Comparison of ENCODE assay signal across 2 cellular contexts in the genomic region with DNA sequence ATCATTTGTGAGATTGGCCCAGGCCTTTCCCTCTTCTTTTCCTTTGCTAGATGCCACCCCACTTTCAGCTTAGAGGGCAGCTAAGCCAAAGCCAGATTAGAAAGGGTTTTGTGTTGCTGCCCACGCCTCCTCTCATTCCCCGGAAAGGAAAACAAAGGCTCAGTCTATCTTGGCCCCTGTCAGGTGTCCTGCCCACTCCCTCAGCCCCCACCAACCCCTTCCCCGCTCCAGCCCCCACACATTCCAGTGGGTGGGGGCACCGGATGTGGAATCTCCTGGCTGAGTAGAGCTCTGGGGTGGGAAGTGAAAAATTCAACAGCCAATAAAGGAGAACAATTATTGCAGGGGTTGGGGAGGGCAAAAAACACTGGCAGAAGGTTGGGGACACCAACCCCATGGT.
TF ChIP-seq lines count a peak whose summit lies in the region.

No MANE protein-coding gene starts in this region.

TF ChIP-seq in HCT116, 20 proteins besides CTCF, POLR2A, EP300 and RAD21:
- TF ChIP-seq ZFX (IDR thresholded peaks at IDR 0.05), result no peak
- no peak for TF ChIP-seq FOSL1 (IDR thresholded peaks at IDR 0.05; ENCODE audit: low read depth)
- no peak for TF ChIP-seq ZNF274 (IDR thresholded peaks at IDR 0.05; ENCODE audit: low read depth, low read length)
TF ChIP-seq in HCT116: peak in this region for 0.

TF ChIP-seq in GM12878, 131 proteins besides CTCF, POLR2A, EP300 and RAD21:
- TF ChIP-seq, protein P1, sequence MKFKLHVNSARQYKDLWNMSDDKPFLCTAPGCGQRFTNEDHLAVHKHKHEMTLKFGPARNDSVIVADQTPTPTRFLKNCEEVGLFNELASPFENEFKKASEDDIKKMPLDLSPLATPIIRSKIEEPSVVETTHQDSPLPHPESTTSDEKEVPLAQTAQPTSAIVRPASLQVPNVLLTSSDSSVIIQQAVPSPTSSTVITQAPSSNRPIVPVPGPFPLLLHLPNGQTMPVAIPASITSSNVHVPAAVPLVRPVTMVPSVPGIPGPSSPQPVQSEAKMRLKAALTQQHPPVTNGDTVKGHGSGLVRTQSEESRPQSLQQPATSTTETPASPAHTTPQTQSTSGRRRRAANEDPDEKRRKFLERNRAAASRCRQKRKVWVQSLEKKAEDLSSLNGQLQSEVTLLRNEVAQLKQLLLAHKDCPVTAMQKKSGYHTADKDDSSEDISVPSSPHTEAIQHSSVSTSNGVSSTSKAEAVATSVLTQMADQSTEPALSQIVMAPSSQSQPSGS (IDR thresholded peaks at IDR 0.05; ENCODE audit: low read length), result 0 out of 2 replicates have a peak, but pooled peaks have one; percentile 4
- TF ChIP-seq NFIC (IDR thresholded peaks at IDR 0.05; ENCODE audit: low read depth, low read length), result peak; percentile 13; the same call in 1 of the 2 replicates
- no peak for TF ChIP-seq SMAD5 (IDR thresholded peaks at IDR 0.05; ENCODE audit: low read depth)
